In the genomic region with DNA sequence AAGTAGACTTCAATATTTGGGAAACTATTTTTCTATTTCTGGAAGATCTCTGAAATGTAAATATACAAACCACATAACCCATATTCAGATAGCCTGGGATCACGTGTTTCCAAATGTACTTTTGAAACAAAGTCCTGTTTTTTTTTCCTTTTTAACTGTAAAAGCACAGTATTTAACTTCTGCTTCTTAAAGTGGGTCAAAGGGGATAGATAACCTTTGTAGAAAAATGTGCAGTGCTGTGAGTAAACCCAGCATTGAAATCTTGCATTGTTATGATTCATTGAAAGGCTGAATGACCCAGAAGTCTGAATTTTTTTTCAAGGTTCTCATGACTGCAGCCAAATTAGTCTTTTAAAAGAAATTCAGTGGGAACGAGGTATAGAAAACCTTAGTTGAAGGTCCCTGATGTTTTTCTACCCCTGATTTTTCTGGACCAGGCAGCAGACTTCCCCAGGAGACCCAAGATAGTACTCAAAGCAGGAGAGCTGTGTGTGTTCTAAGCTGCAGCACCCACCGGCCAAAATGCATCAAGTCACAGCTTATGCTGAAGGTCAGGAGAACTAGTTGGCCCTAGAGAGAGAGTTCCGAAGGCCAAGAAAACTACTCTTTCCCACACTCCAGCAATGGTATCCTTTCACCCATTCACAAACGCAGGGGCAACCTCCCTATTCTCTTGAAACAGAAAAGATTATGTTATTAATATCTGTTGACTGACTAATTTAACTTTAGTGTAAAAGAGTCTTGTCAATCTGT, we compare ENCODE assay signal across 9 cellular contexts. TPM values are rescaled to one million over a fixed set of nuclear protein-coding genes. Genes with fewer than 3 reads are reported as not detected.
DNase-seq lines count a peak whose midpoint lies in the region; ATAC-seq and TF ChIP-seq lines count a peak whose summit lies in the region.
"Had no signal": no experiment of that assay in that cellular context is flagged by ENCODE, and none has a peak within 500 bp of the region (broad histone marks: within the 10 kb centered on the region; RNA-seq: fewer than 3 reads in every experiment).

No MANE protein-coding gene starts in this region.

- H3K9me3 ChIP-seq in liver (ENCODE audit: control insufficient read depth in 4 of 4, low read length in 3 of 4) (no peaks in the 10 kb centered on the region), thoracic aorta (no peaks in the 10 kb centered on the region), MM.1S (replicated peaks; ENCODE audit: insufficient read depth, low read length) (no peaks in the 10 kb centered on the region)

- H3K9me2 ChIP-seq in MM.1S (replicated peaks; ENCODE audit: insufficient read depth, low read length): no peaks in the 10 kb centered on the region

- peak overlapping the region; percentile 67 for H3K27ac Mint-ChIP-seq in activated CD4-positive, alpha-beta T cell treated with anti-CD3 and anti-CD28 coated beads for 36 hours

- H3K27me3 Mint-ChIP-seq in activated CD4-positive, alpha-beta T cell treated with anti-CD3 and anti-CD28 coated beads for 36 hours: no peaks in the 10 kb centered on the region

- CTCF ChIA-PET in activated CD4-positive, alpha-beta T cell treated with anti-CD3 and anti-CD28 coated beads for 36 hours (lab: Charles Lee): interaction anchor here (2.6 to 3.2 kb wide), 2 partner anchors 11 to 185 kb away, joined by 16 to 20 read pairs; no protein-coding TSS in a partner anchor

- no peak overlapping the region for H2AFZ ChIP-seq in MM.1S (ENCODE audit: low read length)

- POLR2A ChIA-PET in activated CD4-positive, alpha-beta T cell treated with anti-CD3 and anti-CD28 coated beads for 36 hours (lab: Charles Lee): no interaction called here

- H3K4me1 ChIP-seq in liver (ENCODE audit: control insufficient read depth in 4 of 4, insufficient read depth in 4 of 4, low read length in 3 of 4) (peaks cover 7 to 15% (median 8%) of the 10 kb centered on the region in 4 donors), thoracic aorta (ENCODE audit: control insufficient read depth in 1 of 2, low read depth in 2 of 2) (peaks cover 47 to 49% of the 10 kb centered on the region in 2 donors), MM.1S (ENCODE audit: low read length) (peaks cover 3% of the 10 kb centered on the region)

- in situ Hi-C loops in astrocyte of the spinal cord (cut with HindIII; ENCODE audit: low sequenced_read_pairs): no loop called here
- in situ Hi-C loops in G401 (cut with HindIII; ENCODE audit: low sequenced_read_pairs): no loop called here

- H3K4me3 Mint-ChIP-seq in activated CD4-positive, alpha-beta T cell treated with anti-CD3 and anti-CD28 coated beads for 36 hours: no peak overlapping the region

- DNase-seq in activated CD4-positive, alpha-beta T cell treated with anti-CD3 and anti-CD28 coated beads for 36 hours: no peak
- no peak for DNase-seq in activated CD4-positive, alpha-beta T cell treated with anti-CD3 and anti-CD28 coated beads for 48 hours
- DNase-seq in astrocyte of the spinal cord (ENCODE audit: low read depth, low spot score) (peak; percentile 84), thoracic aorta (ENCODE audit: low spot score) (no peak), MM.1S (no peak), G401 (ENCODE audit: low spot score) (no peak), NCI-H1092 (lab: John Stamatoyannopoulos, UW) (no peak)

- ATAC-seq in activated CD4-positive, alpha-beta T cell treated with anti-CD3 and anti-CD28 coated beads for 36 hours: peak; percentile 57
- no peak for ATAC-seq in thoracic aorta (ENCODE audit: insufficient number of reproducible peaks, low FRiP score, low read depth)

- WGBS in liver: 53% methylated on average over 5 of the region's 5 CpGs

- H3K36me3 Mint-ChIP-seq in activated CD4-positive, alpha-beta T cell treated with anti-CD3 and anti-CD28 coated beads for 36 hours (ENCODE audit: low read depth): peaks cover 34% of the 10 kb centered on the region

- H3K36me3 ChIP-seq in liver (ENCODE audit: control insufficient read depth in 4 of 4, insufficient read depth in 3 of 4, low read depth in 1 of 4, low read length in 3 of 4) (no peaks in the 10 kb centered on the region), thoracic aorta (no peaks in the 10 kb centered on the region), MM.1S (replicated peaks; ENCODE audit: insufficient read depth, low read length) (no peaks in the 10 kb centered on the region)

- peak overlapping the region; percentile 47 to 67 for H3K27ac ChIP-seq in liver (ENCODE audit: low read depth in 1 of 2, low read length in 2 of 2)
- peak overlapping the region; percentile 65 for H3K27ac ChIP-seq in thoracic aorta
- no peak overlapping the region for H3K27ac ChIP-seq in MM.1S (ENCODE audit: low read length)
- H3K27ac ChIP-seq: epithelial cell of prostate had no signal

- H4K20me1 ChIP-seq in MM.1S (ENCODE audit: insufficient read depth, low read length): no peaks in the 10 kb centered on the region

- TF ChIP-seq CTCF in astrocyte of the spinal cord (IDR thresholded peaks at IDR 0.05; ENCODE audit: low read depth, low read length) (no peak), liver (IDR thresholded peaks at IDR 0.05; ENCODE audit: low read depth, low read length, missing input control) (no peak), thoracic aorta (IDR thresholded peaks at IDR 0.05) (no peak), MM.1S (IDR thresholded peaks at IDR 0.05; ENCODE audit: low read length) (no peak)

- no peaks in the 10 kb centered on the region for H3K27me3 ChIP-seq in liver (ENCODE audit: control insufficient read depth in 4 of 4, insufficient read depth in 4 of 4, low read length in 3 of 4)
- H3K27me3 ChIP-seq in thoracic aorta (replicated peaks; ENCODE audit: insufficient read depth): no peaks in the 10 kb centered on the region
- H3K27me3 ChIP-seq in MM.1S (replicated peaks; ENCODE audit: insufficient read depth, low read length): no peaks in the 10 kb centered on the region

- H3F3A ChIP-seq in MM.1S (ENCODE audit: insufficient read depth, low read length): no peaks in the 10 kb centered on the region

- H3K4me2 ChIP-seq in MM.1S (ENCODE audit: low read depth, low read length): no peak overlapping the region

- H3K4me3 ChIP-seq in astrocyte of the spinal cord (ENCODE audit: low read depth, low read length): no peak overlapping the region
- no peak overlapping the region for H3K4me3 ChIP-seq in liver (ENCODE audit: low read depth in 1 of 3, low read length in 3 of 3)
- peak overlapping the region; percentile 48 for H3K4me3 ChIP-seq in thoracic aorta
- no peak overlapping the region for H3K4me3 ChIP-seq in MM.1S (ENCODE audit: low read length)

- no peak for TF ChIP-seq RAD21 in liver (IDR thresholded peaks at IDR 0.05)

- peaks cover 2% of the 10 kb centered on the region for H3K9me3 Mint-ChIP-seq in activated CD4-positive, alpha-beta T cell treated with anti-CD3 and anti-CD28 coated beads for 36 hours (ENCODE audit: low read depth)

- peaks cover 80% of the 10 kb centered on the region for H3K4me1 Mint-ChIP-seq in activated CD4-positive, alpha-beta T cell treated with anti-CD3 and anti-CD28 coated beads for 36 hours

- 0 out of 2 replicates have a peak, but pooled peaks cover 5% of the 10 kb centered on the region for H3K79me2 ChIP-seq in MM.1S (ENCODE audit: low read length)

- intact Hi-C loops in activated CD4-positive, alpha-beta T cell treated with anti-CD3 and anti-CD28 coated beads for 36 hours (cut with DNase I, micrococcal nuclease): loop anchor here (2.0 to 5.0 kb wide), 3 partner anchors 17 to 77 kb away; a partner anchor contains a TSS

- H3K9ac ChIP-seq in liver (ENCODE audit: low read depth in 1 of 2, low read length in 2 of 2) (peak overlapping the region in 1 of 2 donors; percentile 27), MM.1S (ENCODE audit: low read length) (no peak overlapping the region)

TF ChIP-seq in liver, 16 proteins besides CTCF, POLR2A, EP300 and RAD21:
- TF ChIP-seq SP1 (IDR thresholded peaks at IDR 0.05) (no peak), YY1 (IDR thresholded peaks at IDR 0.05) (no peak), RXRA (IDR thresholded peaks at IDR 0.05) (peak in 1 of 2 donors; percentile 13)

RNA-seq across cellular contexts. Expression of a gene that starts 43.6 kb away (rescaled TPM):
- 1 to 10 TPM; 6.5 to 7.8 TPM for total RNA-seq in activated CD4-positive, alpha-beta T cell treated with anti-CD3 and anti-CD28 coated beads for 36 hours
- total RNA-seq in liver: 10 to 100 TPM in 1 of 2 donors, 1 to 10 TPM in 1; 2.5 to 10.6 TPM
- polyA plus RNA-seq in liver: 1 to 10 TPM; 2.0 to 6.7 TPM
- 10 to 100 TPM; 16.2 to 22.2 TPM for total RNA-seq in thoracic aorta
- total RNA-seq in G401 (2014; rRNA removed; shearing (Covaris generic)): 6.9 and 7.4 TPM in 2 replicates

RNA-seq across cellular contexts. Expression of a gene that starts 44.4 kb away (rescaled TPM):
- 100 to 1,000 TPM; 147 to 260 TPM for total RNA-seq in activated CD4-positive, alpha-beta T cell treated with anti-CD3 and anti-CD28 coated beads for 36 hours
- 10 to 100 TPM in 1 of 2 donors, 1 to 10 TPM in 1; 9.9 to 26.5 TPM for total RNA-seq in liver
- 1 to 10 TPM; 3.8 to 5.2 TPM for polyA plus RNA-seq in liver
- 10 to 100 TPM; 55.2 to 64.1 TPM for total RNA-seq in thoracic aorta
- 6.3 and 7.8 TPM in 2 replicates for total RNA-seq in G401 (2014; rRNA removed; shearing (Covaris generic))
